8 cellular contexts compared by ENCODE assay signal in the genomic region with DNA sequence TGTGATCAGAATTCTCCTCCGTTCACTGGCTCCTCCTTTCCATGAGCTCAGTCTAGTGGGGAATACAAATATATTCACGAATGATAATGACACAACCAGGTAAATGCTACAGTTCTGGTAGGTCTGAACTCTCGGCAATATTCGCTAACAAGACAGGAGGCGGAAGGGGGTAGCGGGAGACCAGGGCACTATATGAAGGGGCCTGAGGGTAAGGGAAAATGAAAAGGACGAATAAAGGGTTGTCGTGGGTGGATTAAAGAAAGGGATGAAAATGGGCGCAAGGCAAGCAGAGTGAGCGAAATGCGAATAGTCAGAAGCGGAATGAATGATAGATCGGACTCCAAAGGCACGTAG. TPM values are rescaled to one million over a fixed set of nuclear protein-coding genes. Genes with fewer than 3 reads are reported as not detected.
DNase-seq lines count a peak whose midpoint lies in the region; TF ChIP-seq lines count a peak whose summit lies in the region.

No MANE protein-coding gene starts in this region.

- H3K27me3 ChIP-seq in BJ (ENCODE audit: control insufficient read depth, insufficient read depth, low read length) = no peaks in the 10 kb centered on the region
- H3K27me3 ChIP-seq in Loucy (ENCODE audit: insufficient read depth, low read length, poor library complexity, severe bottlenecking) = no peaks in the 10 kb centered on the region
- H3K27me3 ChIP-seq in dorsolateral prefrontal cortex = peaks cover 0 to 20% (median 0%) of the 10 kb centered on the region in 45 donors
- no peaks in the 10 kb centered on the region for H3K27me3 ChIP-seq in mucosa of stomach (ENCODE audit: control insufficient read depth, insufficient read depth, low read length)

- POLR2A ChIA-PET in BJ (lab: Charles Lee) = no interaction called here

- peak overlapping the region; percentile 80 for H3K4me3 ChIP-seq in BJ (ENCODE audit: low read depth, low read length)
- peak overlapping the region; percentile 91 for H3K4me3 ChIP-seq in Loucy (ENCODE audit: low read length, poor library complexity, severe bottlenecking)
- H3K4me3 ChIP-seq in dorsolateral prefrontal cortex = peak overlapping the region; percentile 46 to 85 (median 73)
- H3K4me3 ChIP-seq in mucosa of stomach (ENCODE audit: low read length) = peak overlapping the region; percentile 63

- H3K9me2 ChIP-seq in Loucy (replicated peaks; ENCODE audit: low read depth, low read length) = no peaks in the 10 kb centered on the region

- H3K9ac ChIP-seq in Loucy (ENCODE audit: low read depth, low read length, poor library complexity, severe bottlenecking) (peak overlapping the region; percentile 76), mucosa of stomach (ENCODE audit: low read length) (peak overlapping the region; percentile 80)

- DNase-seq in BJ (ENCODE audit: low read depth) = no peak
- peak; percentile 5 for DNase-seq in GM20000 (ENCODE audit: low spot score)
- no peak for DNase-seq in dorsolateral prefrontal cortex
- DNase-seq in NCI-H1694 (lab: John Stamatoyannopoulos, UW) = no peak
- DNase-seq in NCI-H1105 treated with DMSO at 0.1 percent for 48 hours (lab: John Stamatoyannopoulos, UW) = no peak
- no peak for DNase-seq in MV-4-11 (lab: John Stamatoyannopoulos, UW)

- H3K4me2 ChIP-seq in Loucy (ENCODE audit: low read depth, low read length, poor library complexity, severe bottlenecking) = peak overlapping the region; percentile 80

- peaks cover 4% of the 10 kb centered on the region for H4K20me1 ChIP-seq in Loucy (ENCODE audit: insufficient read depth, low read length, poor library complexity, severe bottlenecking)

- H3K4me1 ChIP-seq in Loucy (ENCODE audit: insufficient read depth, low read length, poor library complexity, severe bottlenecking) (no peaks in the 10 kb centered on the region), mucosa of stomach (ENCODE audit: control insufficient read depth, insufficient read depth, low read length) (peaks cover 5% of the 10 kb centered on the region)

- no peaks in the 10 kb centered on the region for H3F3A ChIP-seq in Loucy (ENCODE audit: low read depth)

- H2AFZ ChIP-seq in Loucy (ENCODE audit: low read length) = peak overlapping the region; percentile 98

- no peaks in the 10 kb centered on the region for H3K9me3 ChIP-seq in Loucy (ENCODE audit: insufficient read depth, low read depth, low read length)
- H3K9me3 ChIP-seq in mucosa of stomach (ENCODE audit: control insufficient read depth, low read length) = no peaks in the 10 kb centered on the region

- H3K79me2 ChIP-seq in Loucy (ENCODE audit: insufficient read depth, low read length) = peaks cover 18% of the 10 kb centered on the region; the same call in 1 of the 2 replicates

- H3K36me3 ChIP-seq in BJ (ENCODE audit: control insufficient read depth, insufficient read depth, low read length) (no peaks in the 10 kb centered on the region), Loucy (ENCODE audit: insufficient read depth, low read length) (no peaks in the 10 kb centered on the region), mucosa of stomach (ENCODE audit: control insufficient read depth, insufficient read depth, low read length) (no peaks in the 10 kb centered on the region)

- intact Hi-C loops in dorsolateral prefrontal cortex (cut with DNase I) = loop anchor here (5.0 to 10.0 kb wide), 3 partner anchors 71 to 302 kb away; a partner anchor contains a TSS

- TF ChIP-seq CTCF in BJ (IDR thresholded peaks at IDR 0.05; ENCODE audit: insufficient read depth, low read depth, low read length) (0 out of 2 replicates have a peak, but pooled peaks have one; percentile 15), GM20000 (IDR thresholded peaks at IDR 0.05; ENCODE audit: extremely low read depth, missing control alignments) (no peak), Loucy (conservative IDR thresholded peaks at IDR 0.05; ENCODE audit: low read length) (no peak), dorsolateral prefrontal cortex (IDR thresholded peaks at IDR 0.05 in 54 of 56, conservative IDR thresholded peaks at IDR 0.05 in 2 of 56; ENCODE audit: low read depth in 1 of 56, partially characterized antibody in 56 of 56) (no peak)

- CTCF ChIA-PET in BJ (lab: Yijun Ruan, JAX) = no interaction called here

- peak overlapping the region in 50 of 59 donors; percentile 51 to 90 (median 81) for H3K27ac ChIP-seq in dorsolateral prefrontal cortex

RNA-seq across cellular contexts. Expression of a gene that starts 0.7 kb away (rescaled TPM):
- 2.1 and 3.1 TPM in 2 replicates for polyA plus RNA-seq in BJ (2011; rRNA removed)
- 0.95 and 1.1 TPM in 2 replicates for polyA minus RNA-seq in BJ (2011; rRNA and poly(A)+ RNA removed)
- total RNA-seq in dorsolateral prefrontal cortex = 10 to 100 TPM in 113 of 120 experiments, 1 to 10 TPM in 7; 9.2 to 18.1 (median 12.3) TPM

RNA-seq across cellular contexts. Expression of a gene that starts 47.1 kb away (rescaled TPM):
- polyA plus RNA-seq in BJ (2011; rRNA removed) = not detected in 2 replicates
- not detected in 2 replicates for polyA minus RNA-seq in BJ (2011; rRNA and poly(A)+ RNA removed)
- total RNA-seq in dorsolateral prefrontal cortex = 1 to 10 TPM in 27 of 120 experiments, under 1 TPM in 12, not detected in 81; 0.59 to 4.5 (median 1.3) TPM
